In the genomic region with DNA sequence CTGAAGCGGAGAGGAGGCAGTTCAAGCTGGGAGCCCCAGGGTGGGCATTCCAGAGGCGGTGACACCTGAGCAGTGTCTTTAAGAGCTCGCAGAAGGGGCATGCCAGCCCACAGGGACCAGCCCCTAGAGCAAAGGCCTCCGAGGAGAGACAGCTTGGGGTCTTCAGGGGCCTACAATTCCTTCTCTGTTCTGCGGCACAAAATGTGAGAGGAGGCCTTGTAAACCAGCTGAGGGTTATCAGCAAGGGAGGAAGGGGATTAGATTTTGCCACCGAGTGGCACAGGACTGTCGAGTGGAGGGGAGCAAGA, we compare ENCODE assay signal across 9 cellular contexts. TPM values are rescaled to one million over a fixed set of nuclear protein-coding genes. Genes with fewer than 3 reads are reported as not detected.
A peak's percentile ranks its signal among the peaks of the same experiment; 100 is the strongest.
DNase-seq lines count a peak whose midpoint lies in the region; ATAC-seq, FAIRE-seq and TF ChIP-seq lines count a peak whose summit lies in the region.
"Had no signal": no experiment of that assay in that cellular context is flagged by ENCODE, and none has a peak within 500 bp of the region (broad histone marks: within the 10 kb centered on the region; RNA-seq: fewer than 3 reads in every experiment).

No MANE protein-coding gene starts in this region.

- ATAC-seq in activated T-cell treated with anti-CD3 and anti-CD28 coated beads, Interleukin-2, amount 50 U/mL, for 72 hours (replicated peaks in 1 of 2) = no peak
- ATAC-seq in K562 = no peak
- no peak for ATAC-seq in lower lobe of right lung
- ATAC-seq in HG03521 (IDR thresholded peaks at IDR 0.05; ENCODE audit: unreplicated experiment) = no peak
- no peak for ATAC-seq in left colon

- DNase-seq in activated T-cell treated with anti-CD3 and anti-CD28 coated beads, Interleukin-2, amount 50 U/mL, for 72 hours = peak in 1 of 2 donors; percentile 11
- no peak for DNase-seq in activated T-cell treated with anti-CD3 and anti-CD28 coated beads for 4 hours
- no peak for DNase-seq in K562 (ENCODE audit: extremely low read depth in 1 of 4, low spot score in 3 of 4)
- DNase-seq in lower lobe of right lung = no peak
- DNase-seq in type B pancreatic cell (ENCODE audit: extremely low spot score, unreplicated experiment) = no peak
- DNase-seq in GM20000 (ENCODE audit: low spot score) = no peak
- DNase-seq in left colon = no peak

- peak overlapping the region; percentile 54 for H3K4me3 ChIP-seq in K562
- peak overlapping the region; percentile 88 for H3K4me3 ChIP-seq in lower lobe of right lung

- in situ Hi-C loops in K562 (cut with MboI) = no loop called here

- H3K4me3 Mint-ChIP-seq in activated T-cell treated with anti-CD3 and anti-CD28 coated beads, Interleukin-2, amount 50 U/mL, for 72 hours = peak overlapping the region; percentile 88 to 98
- H3K4me3 Mint-ChIP-seq in type B pancreatic cell = peak overlapping the region; percentile 91

- TF ChIP-seq RAD21 in K562 (CRISPR knock-in tag; conservative IDR thresholded peaks at IDR 0.05 in 1 of 2, IDR thresholded peaks at IDR 0.05 in 1 of 2) = no peak

- BruUV-seq in K562 (replicated peaks; lab: Mats Ljungman, UMichigan) = no TSS peak

- H3K4me1 ChIP-seq in K562 (replicated peaks in 1 of 2; ENCODE audit: control insufficient read depth in 2 of 2, insufficient read depth in 2 of 2, low read length in 2 of 2) (peaks cover 5 to 23% of the 10 kb centered on the region in 2 experiments; a peak in 4 of 5 replicates), lower lobe of right lung (peaks cover 30% of the 10 kb centered on the region)

- CTCF ChIA-PET in K562 (lab: Yijun Ruan, JAX; ENCODE audit: low intra/inter-chr PET ratio) = no interaction called here

- H3K9me3 ChIP-seq in K562 (replicated peaks; ENCODE audit: control insufficient read depth, insufficient read depth, low read depth, low read length) = no peaks in the 10 kb centered on the region
- H3K9me3 ChIP-seq in lower lobe of right lung = no peaks in the 10 kb centered on the region

- no peak for TF ChIP-seq POLR2A in K562 (conservative IDR thresholded peaks at IDR 0.05)

- H3K79me2 ChIP-seq in K562 (ENCODE audit: control insufficient read depth, insufficient read depth, low read length) = peaks cover 18% of the 10 kb centered on the region

- H3K36me3 Mint-ChIP-seq in activated T-cell treated with anti-CD3 and anti-CD28 coated beads, Interleukin-2, amount 50 U/mL, for 72 hours (ENCODE audit: insufficient read depth in 2 of 2) = no peaks in the 10 kb centered on the region
- H3K36me3 Mint-ChIP-seq in type B pancreatic cell = no peaks in the 10 kb centered on the region

- peak overlapping the region; percentile 73 to 96 for H3K9ac ChIP-seq in K562 (ENCODE audit: insufficient read depth in 1 of 2, low read depth in 2 of 2, low read length in 2 of 2)

- peak overlapping the region; percentile 92 for H2AFZ ChIP-seq in K562 (ENCODE audit: low read depth, low read length)

- no peak for TF ChIP-seq EP300 in K562 (IDR thresholded peaks at IDR 0.05; ENCODE audit: low read length)

- peaks cover 52% of the 10 kb centered on the region for H3K4me1 Mint-ChIP-seq in activated T-cell treated with anti-CD3 and anti-CD28 coated beads, Interleukin-2, amount 50 U/mL, for 72 hours (ENCODE audit: low read depth)
- H3K4me1 Mint-ChIP-seq in type B pancreatic cell (ENCODE audit: unreplicated experiment) = peaks cover 22% of the 10 kb centered on the region

- peak overlapping the region; percentile 82 for H3K4me2 ChIP-seq in K562 (ENCODE audit: insufficient read depth, low read length)

- POLR2A ChIA-PET in K562 (lab: Yijun Ruan, JAX) = interaction anchor here (0.8 to 1.7 kb wide), 2 partner anchors 8 to 14 kb away, joined by 4 to 7 read pairs; partner anchors contain the start of gene GALT

- FAIRE-seq in K562 (lab: Jason Lieb, UNC) = no peak

- H3K27me3 ChIP-seq in K562 (ENCODE audit: control insufficient read depth in 2 of 2, insufficient read depth in 2 of 2, low read length in 2 of 2) = no peaks in the 10 kb centered on the region
- no peaks in the 10 kb centered on the region for H3K27me3 ChIP-seq in lower lobe of right lung (ENCODE audit: low read depth)

- 44% methylated on average over 5 of the region's 7 CpGs for WGBS in K562 (ENCODE audit: insufficient coverage, low coverage, missing lambda C conversion rate)

- H3K36me3 ChIP-seq in K562 (ENCODE audit: control insufficient read depth, insufficient read depth, low read length) = peaks cover 14% of the 10 kb centered on the region; the same call in 1 of the 3 replicates
- peaks cover 6% of the 10 kb centered on the region for H3K36me3 ChIP-seq in lower lobe of right lung

- H3K9me3 Mint-ChIP-seq in activated T-cell treated with anti-CD3 and anti-CD28 coated beads, Interleukin-2, amount 50 U/mL, for 72 hours = no peaks in the 10 kb centered on the region
- no peaks in the 10 kb centered on the region for H3K9me3 Mint-ChIP-seq in type B pancreatic cell

- H3K9me1 ChIP-seq in K562 (ENCODE audit: control insufficient read depth, insufficient read depth, low read length) = no peaks in the 10 kb centered on the region

- H4K20me1 ChIP-seq in K562 (replicated peaks; ENCODE audit: control insufficient read depth, insufficient read depth, low read length) = 0 out of 2 replicates have a peak, but pooled peaks cover 4% of the 10 kb centered on the region

- TF ChIP-seq CTCF in K562 (IDR thresholded peaks at IDR 0.05 in 2 of 3, conservative IDR thresholded peaks at IDR 0.05 in 1 of 3; ENCODE audit: insufficient read depth in 2 of 3, low read depth in 1 of 3, low read length in 3 of 3) (no peak), lower lobe of right lung (IDR thresholded peaks at IDR 0.05) (no peak), type B pancreatic cell (conservative IDR thresholded peaks at IDR 0.05) (no peak), GM20000 (IDR thresholded peaks at IDR 0.05; ENCODE audit: extremely low read depth, missing control alignments) (no peak)

- H3K27ac Mint-ChIP-seq in activated T-cell treated with anti-CD3 and anti-CD28 coated beads, Interleukin-2, amount 50 U/mL, for 72 hours = peak overlapping the region; percentile 97
- peak overlapping the region; percentile 76 for H3K27ac Mint-ChIP-seq in type B pancreatic cell

- H3K27ac ChIP-seq in K562 (ENCODE audit: extremely low read depth, low read depth, low read length) = peak overlapping the region; percentile 65
- peak overlapping the region; percentile 88 for H3K27ac ChIP-seq in lower lobe of right lung

- H3K27me3 Mint-ChIP-seq in activated T-cell treated with anti-CD3 and anti-CD28 coated beads, Interleukin-2, amount 50 U/mL, for 72 hours (ENCODE audit: low read depth) = no peaks in the 10 kb centered on the region
- H3K27me3 Mint-ChIP-seq in type B pancreatic cell = no peaks in the 10 kb centered on the region

- intact Hi-C loops in K562 (cut with micrococcal nuclease) (no loop called here), lower lobe of right lung (cut with DNase I) (no loop called here), left colon (cut with DNase I, micrococcal nuclease) (no loop called here)

RNA-seq across cellular contexts. Expression of gene SIGMAR1, which starts 0.5 kb away (rescaled TPM):
- total RNA-seq in activated T-cell treated with anti-CD3 and anti-CD28 coated beads, Interleukin-2, amount 50 U/mL, for 72 hours = 10 to 100 TPM; 44.2 to 61.0 TPM
- total RNA-seq in K562 (2011; cell fraction: chromatin; rRNA removed; ENCODE audit: low replicate concordance) = 21.4 and 50.2 TPM in 2 replicates
- 73.4 and 78.2 TPM in 2 replicates for total RNA-seq in K562 (2011; cell fraction: nucleolus; rRNA removed)
- total RNA-seq in K562 (2011; cell fraction: nucleoplasm; rRNA removed) = 74.2 and 94.8 TPM in 2 replicates
- total RNA-seq in K562 (2014; rRNA removed) = 43.0 and 57.5 TPM in 2 replicates
- 31.4 and 33.5 TPM in 2 replicates for total RNA-seq in K562 (2014; rRNA removed; fragmentation: Illumina TruSeq; extraction: Trizol)
- 29.9 and 31.2 TPM in 2 replicates for total RNA-seq in K562 (2015; rRNA removed; fragmentation: Illumina TruSeq; extraction: Trizol)
- total RNA-seq in K562 (2021) = 50.4 and 55.8 TPM in 2 replicates
- polyA plus RNA-seq in K562 (2011; rRNA removed) = 22.1 and 35.2 TPM in 2 replicates
- 27.7 and 82.4 TPM in 2 replicates for polyA plus RNA-seq in K562 (2011; cell fraction: cytosol; rRNA removed)
- polyA plus RNA-seq in K562 (2011; cell fraction: nucleus; rRNA removed) = 21.6 and 54.1 TPM in 2 replicates
- 38.6 and 45.7 TPM in 2 replicates for polyA plus RNA-seq in K562 (2012)
- 75.2 and 80.0 TPM in 2 replicates for polyA plus RNA-seq in K562 (2014; fragmentation: Illumina TruSeq; extraction: Trizol)
- 10 to 100 TPM in 1 of 2 experiments, 1 to 10 TPM in 1; 6.9 to 16.4 TPM for polyA plus RNA-seq in K562 (2014; fragmentation: Nextera tagmentation; extraction: Ambion mirVana)
- polyA plus RNA-seq in K562 (2014; rRNA removed) = 56.6 and 57.5 TPM in 2 replicates
- 11.8 and 22.6 TPM in 2 replicates for polyA minus RNA-seq in K562 (2011; rRNA and poly(A)+ RNA removed)
- 19.7 and 24.0 TPM in 2 replicates for polyA minus RNA-seq in K562 (2011; cell fraction: cytosol; rRNA and poly(A)+ RNA removed)
- polyA minus RNA-seq in K562 (2011; cell fraction: nucleus; rRNA and poly(A)+ RNA removed) = 16.7 and 20.7 TPM in 2 replicates
- 35.0 TPM for total RNA-seq in lower lobe of right lung
- total RNA-seq in type B pancreatic cell (ENCODE audit: low replicate concordance) = 59.0 and 79.7 TPM in 2 replicates
- total RNA-seq in left colon = 10 to 100 TPM; 47.7 to 58.4 TPM

RNA-seq across cellular contexts. Expression of gene GALT, which starts 8.4 kb away (rescaled TPM):
- total RNA-seq in activated T-cell treated with anti-CD3 and anti-CD28 coated beads, Interleukin-2, amount 50 U/mL, for 72 hours = 10 to 100 TPM; 61.6 to 67.2 TPM
- 86.9 and 193 TPM in 2 replicates for total RNA-seq in K562 (2011; cell fraction: chromatin; rRNA removed; ENCODE audit: low replicate concordance)
- total RNA-seq in K562 (2011; cell fraction: nucleolus; rRNA removed) = 111 and 114 TPM in 2 replicates
- 82.7 and 90.3 TPM in 2 replicates for total RNA-seq in K562 (2011; cell fraction: nucleoplasm; rRNA removed)
- total RNA-seq in K562 (2014; rRNA removed) (15.6 and 16.6 TPM in 2 replicates), K562 (2014; rRNA removed; fragmentation: Illumina TruSeq; extraction: Trizol) (4.4 and 7.3 TPM in 2 replicates), K562 (2015; rRNA removed; fragmentation: Illumina TruSeq; extraction: Trizol) (10.5 and 11.8 TPM in 2 replicates), K562 (2021) (19.9 and 21.3 TPM in 2 replicates), lower lobe of right lung (51.3 TPM), type B pancreatic cell (ENCODE audit: low replicate concordance) (48.8 and 70.5 TPM in 2 replicates), left colon (10 to 100 TPM; 49.6 to 50.5 TPM)
- polyA plus RNA-seq in K562 (2011; rRNA removed) (12.7 and 22.5 TPM in 2 replicates), K562 (2014; fragmentation: Illumina TruSeq; extraction: Trizol) (17.0 TPM in 2 replicates), K562 (2014; fragmentation: Nextera tagmentation; extraction: Ambion mirVana) (10 to 100 TPM; 15.0 to 29.2 TPM), K562 (2014; rRNA removed) (21.1 and 21.6 TPM in 2 replicates)
- 10.5 and 11.7 TPM in 2 replicates for polyA plus RNA-seq in K562 (2011; cell fraction: cytosol; rRNA removed)
- polyA plus RNA-seq in K562 (2011; cell fraction: nucleus; rRNA removed) = 210 and 215 TPM in 2 replicates
- 20.1 and 41.7 TPM in 2 replicates for polyA plus RNA-seq in K562 (2012)
- polyA minus RNA-seq in K562 (2011; rRNA and poly(A)+ RNA removed) = 7.2 and 9.1 TPM in 2 replicates
- polyA minus RNA-seq in K562 (2011; cell fraction: cytosol; rRNA and poly(A)+ RNA removed) = 3.7 and 6.9 TPM in 2 replicates
- 51.7 and 65.9 TPM in 2 replicates for polyA minus RNA-seq in K562 (2011; cell fraction: nucleus; rRNA and poly(A)+ RNA removed)

RNA-seq across cellular contexts. Expression of gene ARID3C, which starts 9.2 kb away (rescaled TPM):
- total RNA-seq in activated T-cell treated with anti-CD3 and anti-CD28 coated beads, Interleukin-2, amount 50 U/mL, for 72 hours = under 1 TPM; 0.16 to 0.29 TPM
- total RNA-seq in K562 (2011; cell fraction: chromatin; rRNA removed; ENCODE audit: low replicate concordance) = not detected in 2 replicates
- total RNA-seq in K562 (2011; cell fraction: nucleolus; rRNA removed) = not detected in 2 replicates
- total RNA-seq in K562 (2011; cell fraction: nucleoplasm; rRNA removed) = not detected in 2 replicates
- total RNA-seq in K562 (2014; rRNA removed) (not detected in 2 replicates), K562 (2014; rRNA removed; fragmentation: Illumina TruSeq; extraction: Trizol) (not detected in 2 replicates), K562 (2015; rRNA removed; fragmentation: Illumina TruSeq; extraction: Trizol) (not detected in 2 replicates), K562 (2021) (not detected in 2 replicates), lower lobe of right lung (not detected), type B pancreatic cell (ENCODE audit: low replicate concordance) (0.26 TPM in 1 of 2 replicates, not detected in the other), left colon (not detected)
- polyA plus RNA-seq in K562 (2011; rRNA removed) (not detected in 2 replicates), K562 (2014; fragmentation: Illumina TruSeq; extraction: Trizol) (not detected in 2 replicates), K562 (2014; fragmentation: Nextera tagmentation; extraction: Ambion mirVana) (not detected), K562 (2014; rRNA removed) (not detected in 2 replicates)
- polyA plus RNA-seq in K562 (2011; cell fraction: cytosol; rRNA removed) = not detected in 2 replicates
- not detected in 2 replicates for polyA plus RNA-seq in K562 (2011; cell fraction: nucleus; rRNA removed)
- not detected in 2 replicates for polyA plus RNA-seq in K562 (2012)
- not detected in 2 replicates for polyA minus RNA-seq in K562 (2011; rRNA and poly(A)+ RNA removed)
- polyA minus RNA-seq in K562 (2011; cell fraction: cytosol; rRNA and poly(A)+ RNA removed) = not detected in 2 replicates
- not detected in 2 replicates for polyA minus RNA-seq in K562 (2011; cell fraction: nucleus; rRNA and poly(A)+ RNA removed)
- total RNA-seq: Daoy had no signal

RNA-seq across cellular contexts. Expression of gene IL11RA, which starts 13.9 kb away (rescaled TPM):
- total RNA-seq in activated T-cell treated with anti-CD3 and anti-CD28 coated beads, Interleukin-2, amount 50 U/mL, for 72 hours = 10 to 100 TPM; 55.2 to 55.8 TPM
- 11.2 and 20.6 TPM in 2 replicates for total RNA-seq in K562 (2011; cell fraction: chromatin; rRNA removed; ENCODE audit: low replicate concordance)
- 14.7 and 17.2 TPM in 2 replicates for total RNA-seq in K562 (2011; cell fraction: nucleolus; rRNA removed)
- 14.7 and 19.7 TPM in 2 replicates for total RNA-seq in K562 (2011; cell fraction: nucleoplasm; rRNA removed)
- total RNA-seq in K562 (2014; rRNA removed) (2.1 and 3.1 TPM in 2 replicates), K562 (2014; rRNA removed; fragmentation: Illumina TruSeq; extraction: Trizol) (1.7 and 2.0 TPM in 2 replicates), K562 (2015; rRNA removed; fragmentation: Illumina TruSeq; extraction: Trizol) (1.7 and 3.1 TPM in 2 replicates), K562 (2021) (4.0 and 4.3 TPM in 2 replicates), lower lobe of right lung (25.7 TPM), type B pancreatic cell (ENCODE audit: low replicate concordance) (10.8 and 53.8 TPM in 2 replicates), left colon (10 to 100 TPM; 18.6 to 22.4 TPM)
- polyA plus RNA-seq in K562 (2011; rRNA removed) (4.3 and 5.6 TPM in 2 replicates), K562 (2014; fragmentation: Illumina TruSeq; extraction: Trizol) (2.5 and 2.8 TPM in 2 replicates), K562 (2014; fragmentation: Nextera tagmentation; extraction: Ambion mirVana) (under 1 TPM; 0.11 to 0.36 TPM), K562 (2014; rRNA removed) (5.8 and 5.9 TPM in 2 replicates)
- polyA plus RNA-seq in K562 (2011; cell fraction: cytosol; rRNA removed) = 4.4 and 8.1 TPM in 2 replicates
- polyA plus RNA-seq in K562 (2011; cell fraction: nucleus; rRNA removed) = 25.1 and 38.5 TPM in 2 replicates
- polyA plus RNA-seq in K562 (2012) = 3.8 and 9.7 TPM in 2 replicates
- polyA minus RNA-seq in K562 (2011; rRNA and poly(A)+ RNA removed) = 1.5 and 1.9 TPM in 2 replicates
- polyA minus RNA-seq in K562 (2011; cell fraction: cytosol; rRNA and poly(A)+ RNA removed) = 1.5 and 2.3 TPM in 2 replicates
- polyA minus RNA-seq in K562 (2011; cell fraction: nucleus; rRNA and poly(A)+ RNA removed) = 5.5 and 7.6 TPM in 2 replicates

RNA-seq across cellular contexts. Expression of gene DCTN3, which starts 17.8 kb away (rescaled TPM):
- total RNA-seq in activated T-cell treated with anti-CD3 and anti-CD28 coated beads, Interleukin-2, amount 50 U/mL, for 72 hours = 10 to 100 TPM; 75.6 to 79.2 TPM
- total RNA-seq in K562 (2011; cell fraction: chromatin; rRNA removed; ENCODE audit: low replicate concordance) = 25.9 and 51.8 TPM in 2 replicates
- 32.0 and 36.7 TPM in 2 replicates for total RNA-seq in K562 (2011; cell fraction: nucleolus; rRNA removed)
- total RNA-seq in K562 (2011; cell fraction: nucleoplasm; rRNA removed) = 37.9 and 46.9 TPM in 2 replicates
- 50.8 and 74.8 TPM in 2 replicates for total RNA-seq in K562 (2014; rRNA removed)
- total RNA-seq in K562 (2014; rRNA removed; fragmentation: Illumina TruSeq; extraction: Trizol) = 30.8 and 31.3 TPM in 2 replicates
- 37.2 and 38.2 TPM in 2 replicates for total RNA-seq in K562 (2015; rRNA removed; fragmentation: Illumina TruSeq; extraction: Trizol)
- total RNA-seq in K562 (2021) = 51.0 and 53.4 TPM in 2 replicates
- 44.5 and 76.3 TPM in 2 replicates for polyA plus RNA-seq in K562 (2011; rRNA removed)
- polyA plus RNA-seq in K562 (2011; cell fraction: cytosol; rRNA removed) = 55.4 and 58.3 TPM in 2 replicates
- polyA plus RNA-seq in K562 (2011; cell fraction: nucleus; rRNA removed) = 73.3 and 73.7 TPM in 2 replicates
- 80.4 and 98.2 TPM in 2 replicates for polyA plus RNA-seq in K562 (2012)
- polyA plus RNA-seq in K562 (2014; fragmentation: Illumina TruSeq; extraction: Trizol) = 41.9 and 47.0 TPM in 2 replicates
- 10 to 100 TPM; 11.0 to 26.2 TPM for polyA plus RNA-seq in K562 (2014; fragmentation: Nextera tagmentation; extraction: Ambion mirVana)
- 45.1 and 49.2 TPM in 2 replicates for polyA plus RNA-seq in K562 (2014; rRNA removed)
- 23.0 and 41.7 TPM in 2 replicates for polyA minus RNA-seq in K562 (2011; rRNA and poly(A)+ RNA removed)
- 12.4 and 19.5 TPM in 2 replicates for polyA minus RNA-seq in K562 (2011; cell fraction: cytosol; rRNA and poly(A)+ RNA removed)
- 20.6 and 25.7 TPM in 2 replicates for polyA minus RNA-seq in K562 (2011; cell fraction: nucleus; rRNA and poly(A)+ RNA removed)
- 72.2 TPM for total RNA-seq in lower lobe of right lung
- 81.6 and 93.4 TPM in 2 replicates for total RNA-seq in type B pancreatic cell (ENCODE audit: low replicate concordance)
- 10 to 100 TPM; 53.7 to 59.4 TPM for total RNA-seq in left colon
